In the genomic region with DNA sequence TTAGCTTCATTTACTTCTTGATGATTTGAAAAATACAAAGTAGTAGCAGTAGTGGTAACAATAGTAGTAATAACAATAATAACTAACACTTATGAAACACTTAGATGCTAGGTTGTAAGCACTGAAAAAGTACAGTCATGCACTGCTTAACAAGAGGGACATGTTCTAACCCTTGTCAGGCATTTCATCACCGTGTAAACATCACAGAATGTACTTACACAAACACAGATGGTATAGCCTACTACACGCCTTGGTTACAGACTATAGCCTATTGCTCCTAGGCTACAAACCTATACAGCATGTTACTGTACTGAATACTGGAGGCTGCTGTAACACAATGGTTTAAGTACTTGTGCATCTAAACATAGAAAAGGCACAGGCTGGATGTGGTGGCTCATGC, we compare ENCODE assay signal across 1 cellular context.
TF ChIP-seq lines count a peak whose summit lies in the region.

No MANE protein-coding gene starts in this region.

TF ChIP-seq in HepG2, 621 proteins besides CTCF, POLR2A, EP300 and RAD21:
- TF ChIP-seq ZNF556 (CRISPR knock-in tag; IDR thresholded peaks at IDR 0.05; ENCODE audit: borderline replicate concordance) (no peak), GMEB1 (CRISPR knock-in tag; IDR thresholded peaks at IDR 0.05; ENCODE audit: borderline replicate concordance) (no peak), ISX (CRISPR knock-in tag; conservative IDR thresholded peaks at IDR 0.05) (no peak), CEBPB (IDR thresholded peaks at IDR 0.05; ENCODE audit: borderline replicate concordance, low read depth, low read length) (peak; percentile 14; the same call in 1 of the 2 replicates), ZNF747 (CRISPR knock-in tag; IDR thresholded peaks at IDR 0.05; ENCODE audit: borderline replicate concordance) (no peak), U2AF2 (IDR thresholded peaks at IDR 0.05; ENCODE audit: low read depth, low read length) (no peak), GATAD2A (CRISPR knock-in tag; IDR thresholded peaks at IDR 0.05) (0 out of 2 replicates have a peak, but pooled peaks have one; percentile 26), FOXJ3 (CRISPR knock-in tag; IDR thresholded peaks at IDR 0.05; ENCODE audit: borderline replicate concordance) (no peak), SNAPC4 (CRISPR knock-in tag; IDR thresholded peaks at IDR 0.05) (no peak), PATZ1 (CRISPR knock-in tag; IDR thresholded peaks at IDR 0.05) (no peak), FOXA3 (CRISPR knock-in tag; IDR thresholded peaks at IDR 0.05) (peak; percentile 66; the same call in 1 of the 2 replicates), ZNF773 (CRISPR knock-in tag; IDR thresholded peaks at IDR 0.05; ENCODE audit: borderline replicate concordance) (no peak), HNRNPH1 (optimal IDR thresholded peaks at IDR 0.05; ENCODE audit: low read depth, low read length) (no peak), ATF4 (CRISPR knock-in tag; IDR thresholded peaks at IDR 0.05) (peak in 1 of 2 experiments; percentile 71; a peak in 1 of 4 replicates), MXI1 (IDR thresholded peaks at IDR 0.05; ENCODE audit: borderline replicate concordance, low read depth, low read length) (no peak), ZNF546 (CRISPR knock-in tag; conservative IDR thresholded peaks at IDR 0.05) (no peak), ZNF512B (CRISPR knock-in tag; IDR thresholded peaks at IDR 0.05; ENCODE audit: borderline replicate concordance) (no peak), ZNF878 (CRISPR knock-in tag; IDR thresholded peaks at IDR 0.05) (no peak), ZFP36L1 (CRISPR knock-in tag; IDR thresholded peaks at IDR 0.05) (no peak), ZC3H13 (CRISPR knock-in tag; IDR thresholded peaks at IDR 0.05) (no peak), ZNF337 (CRISPR knock-in tag; IDR thresholded peaks at IDR 0.05; ENCODE audit: borderline replicate concordance, low read depth) (no peak), DRAP1 (CRISPR knock-in tag; IDR thresholded peaks at IDR 0.05) (no peak)
- TF ChIP-seq, protein P1, sequence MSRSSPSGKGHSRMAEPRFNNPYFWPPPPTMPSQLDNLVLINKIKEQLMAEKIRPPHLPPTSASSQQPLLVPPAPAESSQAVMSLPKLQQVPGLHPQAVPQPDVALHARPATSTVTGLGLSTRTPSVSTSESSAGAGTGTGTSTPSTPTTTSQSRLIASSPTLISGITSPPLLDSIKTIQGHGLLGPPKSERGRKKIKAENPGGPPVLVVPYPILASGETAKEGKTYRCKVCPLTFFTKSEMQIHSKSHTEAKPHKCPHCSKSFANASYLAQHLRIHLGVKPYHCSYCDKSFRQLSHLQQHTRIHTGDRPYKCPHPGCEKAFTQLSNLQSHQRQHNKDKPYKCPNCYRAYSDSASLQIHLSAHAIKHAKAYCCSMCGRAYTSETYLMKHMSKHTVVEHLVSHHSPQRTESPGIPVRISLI (CRISPR knock-in tag; IDR thresholded peaks at IDR 0.05; ENCODE audit: borderline replicate concordance), result no peak
- TF ChIP-seq, protein P2, sequence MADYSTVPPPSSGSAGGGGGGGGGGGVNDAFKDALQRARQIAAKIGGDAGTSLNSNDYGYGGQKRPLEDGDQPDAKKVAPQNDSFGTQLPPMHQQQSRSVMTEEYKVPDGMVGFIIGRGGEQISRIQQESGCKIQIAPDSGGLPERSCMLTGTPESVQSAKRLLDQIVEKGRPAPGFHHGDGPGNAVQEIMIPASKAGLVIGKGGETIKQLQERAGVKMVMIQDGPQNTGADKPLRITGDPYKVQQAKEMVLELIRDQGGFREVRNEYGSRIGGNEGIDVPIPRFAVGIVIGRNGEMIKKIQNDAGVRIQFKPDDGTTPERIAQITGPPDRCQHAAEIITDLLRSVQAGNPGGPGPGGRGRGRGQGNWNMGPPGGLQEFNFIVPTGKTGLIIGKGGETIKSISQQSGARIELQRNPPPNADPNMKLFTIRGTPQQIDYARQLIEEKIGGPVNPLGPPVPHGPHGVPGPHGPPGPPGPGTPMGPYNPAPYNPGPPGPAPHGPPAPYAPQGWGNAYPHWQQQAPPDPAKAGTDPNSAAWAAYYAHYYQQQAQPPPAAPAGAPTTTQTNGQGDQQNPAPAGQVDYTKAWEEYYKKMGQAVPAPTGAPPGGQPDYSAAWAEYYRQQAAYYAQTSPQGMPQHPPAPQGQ (CRISPR knock-in tag; IDR thresholded peaks at IDR 0.05; ENCODE audit: borderline replicate concordance), result no peak
